In genomic region chr11:569273-569885, GRCh38 we compare ENCODE assay signal across 1 cellular context.
TF ChIP-seq lines count a peak whose summit lies in the region.

No MANE protein-coding gene starts in this region.

TF ChIP-seq in HepG2, 621 proteins besides CTCF, POLR2A, EP300 and RAD21 (continued from another document and continues in another):
- TF ChIP-seq, protein P1, sequence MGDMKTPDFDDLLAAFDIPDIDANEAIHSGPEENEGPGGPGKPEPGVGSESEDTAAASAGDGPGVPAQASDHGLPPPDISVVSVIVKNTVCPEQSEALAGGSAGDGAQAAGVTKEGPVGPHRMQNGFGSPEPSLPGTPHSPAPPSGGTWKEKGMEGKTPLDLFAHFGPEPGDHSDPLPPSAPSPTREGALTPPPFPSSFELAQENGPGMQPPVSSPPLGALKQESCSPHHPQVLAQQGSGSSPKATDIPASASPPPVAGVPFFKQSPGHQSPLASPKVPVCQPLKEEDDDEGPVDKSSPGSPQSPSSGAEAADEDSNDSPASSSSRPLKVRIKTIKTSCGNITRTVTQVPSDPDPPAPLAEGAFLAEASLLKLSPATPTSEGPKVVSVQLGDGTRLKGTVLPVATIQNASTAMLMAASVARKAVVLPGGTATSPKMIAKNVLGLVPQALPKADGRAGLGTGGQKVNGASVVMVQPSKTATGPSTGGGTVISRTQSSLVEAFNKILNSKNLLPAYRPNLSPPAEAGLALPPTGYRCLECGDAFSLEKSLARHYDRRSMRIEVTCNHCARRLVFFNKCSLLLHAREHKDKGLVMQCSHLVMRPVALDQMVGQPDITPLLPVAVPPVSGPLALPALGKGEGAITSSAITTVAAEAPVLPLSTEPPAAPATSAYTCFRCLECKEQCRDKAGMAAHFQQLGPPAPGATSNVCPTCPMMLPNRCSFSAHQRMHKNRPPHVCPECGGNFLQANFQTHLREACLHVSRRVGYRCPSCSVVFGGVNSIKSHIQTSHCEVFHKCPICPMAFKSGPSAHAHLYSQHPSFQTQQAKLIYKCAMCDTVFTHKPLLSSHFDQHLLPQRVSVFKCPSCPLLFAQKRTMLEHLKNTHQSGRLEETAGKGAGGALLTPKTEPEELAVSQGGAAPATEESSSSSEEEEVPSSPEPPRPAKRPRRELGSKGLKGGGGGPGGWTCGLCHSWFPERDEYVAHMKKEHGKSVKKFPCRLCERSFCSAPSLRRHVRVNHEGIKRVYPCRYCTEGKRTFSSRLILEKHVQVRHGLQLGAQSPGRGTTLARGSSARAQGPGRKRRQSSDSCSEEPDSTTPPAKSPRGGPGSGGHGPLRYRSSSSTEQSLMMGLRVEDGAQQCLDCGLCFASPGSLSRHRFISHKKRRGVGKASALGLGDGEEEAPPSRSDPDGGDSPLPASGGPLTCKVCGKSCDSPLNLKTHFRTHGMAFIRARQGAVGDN (CRISPR knock-in tag; IDR thresholded peaks at IDR 0.05), result peak; percentile 88
- TF ChIP-seq PPARG (CRISPR knock-in tag; conservative IDR thresholded peaks at IDR 0.05), result peak; percentile 49; the same call in 1 of the 2 replicates
- TF ChIP-seq RXRB (CRISPR knock-in tag; IDR thresholded peaks at IDR 0.05; ENCODE audit: borderline replicate concordance), result peak; percentile 62; the same call in 1 of the 2 replicates
- 0 out of 2 replicates have a peak, but pooled peaks have one; percentile 61 for TF ChIP-seq PAWR (CRISPR knock-in tag; IDR thresholded peaks at IDR 0.05; ENCODE audit: borderline replicate concordance)
- TF ChIP-seq ZMYM2 (CRISPR knock-in tag; IDR thresholded peaks at IDR 0.05), result 0 out of 2 replicates have a peak, but pooled peaks have one; percentile 58
- TF ChIP-seq HNF4G (IDR thresholded peaks at IDR 0.05; ENCODE audit: borderline replicate concordance, low read depth, low read length), result 0 out of 2 replicates have a peak, but pooled peaks have one; percentile 10
- TF ChIP-seq HNF4G (CRISPR knock-in tag; IDR thresholded peaks at IDR 0.05; ENCODE audit: borderline replicate concordance, low read depth), result no peak
- TF ChIP-seq ZNF496 (CRISPR knock-in tag; IDR thresholded peaks at IDR 0.05; ENCODE audit: insufficient replicate concordance), result no peak
- TF ChIP-seq RBFOX2 (IDR thresholded peaks at IDR 0.05; ENCODE audit: low read depth, low read length), result peak; percentile 53
- TF ChIP-seq, protein P2, sequence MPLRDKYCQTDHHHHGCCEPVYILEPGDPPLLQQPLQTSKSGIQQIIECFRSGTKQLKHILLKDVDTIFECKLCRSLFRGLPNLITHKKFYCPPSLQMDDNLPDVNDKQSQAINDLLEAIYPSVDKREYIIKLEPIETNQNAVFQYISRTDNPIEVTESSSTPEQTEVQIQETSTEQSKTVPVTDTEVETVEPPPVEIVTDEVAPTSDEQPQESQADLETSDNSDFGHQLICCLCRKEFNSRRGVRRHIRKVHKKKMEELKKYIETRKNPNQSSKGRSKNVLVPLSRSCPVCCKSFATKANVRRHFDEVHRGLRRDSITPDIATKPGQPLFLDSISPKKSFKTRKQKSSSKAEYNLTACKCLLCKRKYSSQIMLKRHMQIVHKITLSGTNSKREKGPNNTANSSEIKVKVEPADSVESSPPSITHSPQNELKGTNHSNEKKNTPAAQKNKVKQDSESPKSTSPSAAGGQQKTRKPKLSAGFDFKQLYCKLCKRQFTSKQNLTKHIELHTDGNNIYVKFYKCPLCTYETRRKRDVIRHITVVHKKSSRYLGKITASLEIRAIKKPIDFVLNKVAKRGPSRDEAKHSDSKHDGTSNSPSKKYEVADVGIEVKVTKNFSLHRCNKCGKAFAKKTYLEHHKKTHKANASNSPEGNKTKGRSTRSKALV (CRISPR knock-in tag; IDR thresholded peaks at IDR 0.05), result peak; percentile 37; the same call in 1 of the 2 replicates
- no peak for TF ChIP-seq KDM3A (CRISPR knock-in tag; IDR thresholded peaks at IDR 0.05; ENCODE audit: low read depth)
- TF ChIP-seq, protein P3, sequence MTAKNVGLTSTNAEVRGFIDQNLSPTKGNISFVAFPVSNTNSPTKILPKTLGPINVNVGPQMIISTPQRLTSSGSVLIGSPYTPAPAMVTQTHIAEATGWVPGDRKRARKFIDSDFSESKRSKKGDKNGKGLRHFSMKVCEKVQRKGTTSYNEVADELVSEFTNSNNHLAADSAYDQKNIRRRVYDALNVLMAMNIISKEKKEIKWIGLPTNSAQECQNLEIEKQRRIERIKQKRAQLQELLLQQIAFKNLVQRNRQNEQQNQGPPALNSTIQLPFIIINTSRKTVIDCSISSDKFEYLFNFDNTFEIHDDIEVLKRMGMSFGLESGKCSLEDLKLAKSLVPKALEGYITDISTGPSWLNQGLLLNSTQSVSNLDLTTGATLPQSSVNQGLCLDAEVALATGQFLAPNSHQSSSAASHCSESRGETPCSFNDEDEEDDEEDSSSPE (CRISPR knock-in tag; IDR thresholded peaks at IDR 0.05), result peak; percentile 24; the same call in 1 of the 2 replicates
- TF ChIP-seq MYC (CRISPR knock-in tag; IDR thresholded peaks at IDR 0.05; ENCODE audit: borderline replicate concordance), result peak; percentile 58; the same call in 1 of the 2 replicates
- TF ChIP-seq SRF (IDR thresholded peaks at IDR 0.05; ENCODE audit: low read depth, low read length), result no peak
- TF ChIP-seq LCORL (IDR thresholded peaks at IDR 0.05), result no peak
- peak; percentile 86 for TF ChIP-seq LCORL (CRISPR knock-in tag; IDR thresholded peaks at IDR 0.05)
- TF ChIP-seq DMAP1 (CRISPR knock-in tag; IDR thresholded peaks at IDR 0.05), result no peak
- TF ChIP-seq ZC3H13 (CRISPR knock-in tag; IDR thresholded peaks at IDR 0.05), result peak; percentile 4; the same call in 1 of the 2 replicates
- TF ChIP-seq, protein P4, sequence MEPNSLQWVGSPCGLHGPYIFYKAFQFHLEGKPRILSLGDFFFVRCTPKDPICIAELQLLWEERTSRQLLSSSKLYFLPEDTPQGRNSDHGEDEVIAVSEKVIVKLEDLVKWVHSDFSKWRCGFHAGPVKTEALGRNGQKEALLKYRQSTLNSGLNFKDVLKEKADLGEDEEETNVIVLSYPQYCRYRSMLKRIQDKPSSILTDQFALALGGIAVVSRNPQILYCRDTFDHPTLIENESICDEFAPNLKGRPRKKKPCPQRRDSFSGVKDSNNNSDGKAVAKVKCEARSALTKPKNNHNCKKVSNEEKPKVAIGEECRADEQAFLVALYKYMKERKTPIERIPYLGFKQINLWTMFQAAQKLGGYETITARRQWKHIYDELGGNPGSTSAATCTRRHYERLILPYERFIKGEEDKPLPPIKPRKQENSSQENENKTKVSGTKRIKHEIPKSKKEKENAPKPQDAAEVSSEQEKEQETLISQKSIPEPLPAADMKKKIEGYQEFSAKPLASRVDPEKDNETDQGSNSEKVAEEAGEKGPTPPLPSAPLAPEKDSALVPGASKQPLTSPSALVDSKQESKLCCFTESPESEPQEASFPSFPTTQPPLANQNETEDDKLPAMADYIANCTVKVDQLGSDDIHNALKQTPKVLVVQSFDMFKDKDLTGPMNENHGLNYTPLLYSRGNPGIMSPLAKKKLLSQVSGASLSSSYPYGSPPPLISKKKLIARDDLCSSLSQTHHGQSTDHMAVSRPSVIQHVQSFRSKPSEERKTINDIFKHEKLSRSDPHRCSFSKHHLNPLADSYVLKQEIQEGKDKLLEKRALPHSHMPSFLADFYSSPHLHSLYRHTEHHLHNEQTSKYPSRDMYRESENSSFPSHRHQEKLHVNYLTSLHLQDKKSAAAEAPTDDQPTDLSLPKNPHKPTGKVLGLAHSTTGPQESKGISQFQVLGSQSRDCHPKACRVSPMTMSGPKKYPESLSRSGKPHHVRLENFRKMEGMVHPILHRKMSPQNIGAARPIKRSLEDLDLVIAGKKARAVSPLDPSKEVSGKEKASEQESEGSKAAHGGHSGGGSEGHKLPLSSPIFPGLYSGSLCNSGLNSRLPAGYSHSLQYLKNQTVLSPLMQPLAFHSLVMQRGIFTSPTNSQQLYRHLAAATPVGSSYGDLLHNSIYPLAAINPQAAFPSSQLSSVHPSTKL (CRISPR knock-in tag; IDR thresholded peaks at IDR 0.05), result peak; percentile 17; the same call in 1 of the 2 replicates
- peak; percentile 85; the same call in 1 of the 2 replicates for TF ChIP-seq ZNF430 (CRISPR knock-in tag; IDR thresholded peaks at IDR 0.05)
- TF ChIP-seq AGO2 (optimal IDR thresholded peaks at IDR 0.05; ENCODE audit: low read depth, low read length), result peak; percentile 79
- peak; percentile 42 for TF ChIP-seq POLR2G (IDR thresholded peaks at IDR 0.05; ENCODE audit: low read depth, low read length)
- TF ChIP-seq PITX1 (CRISPR knock-in tag; IDR thresholded peaks at IDR 0.05), result peak; percentile 31; the same call in 1 of the 2 replicates
- TF ChIP-seq NR2F6 (IDR thresholded peaks at IDR 0.05), result peak; percentile 70
- TF ChIP-seq NR2F6 (CRISPR knock-in tag; IDR thresholded peaks at IDR 0.05), result peak; percentile 87
- no peak for TF ChIP-seq ZNF704 (CRISPR knock-in tag; IDR thresholded peaks at IDR 0.05; ENCODE audit: borderline replicate concordance)
- no peak for TF ChIP-seq ZNF562 (CRISPR knock-in tag; IDR thresholded peaks at IDR 0.05; ENCODE audit: borderline replicate concordance)
- peak; percentile 67 for TF ChIP-seq HDAC1 (CRISPR knock-in tag; IDR thresholded peaks at IDR 0.05)
- TF ChIP-seq, protein P5, sequence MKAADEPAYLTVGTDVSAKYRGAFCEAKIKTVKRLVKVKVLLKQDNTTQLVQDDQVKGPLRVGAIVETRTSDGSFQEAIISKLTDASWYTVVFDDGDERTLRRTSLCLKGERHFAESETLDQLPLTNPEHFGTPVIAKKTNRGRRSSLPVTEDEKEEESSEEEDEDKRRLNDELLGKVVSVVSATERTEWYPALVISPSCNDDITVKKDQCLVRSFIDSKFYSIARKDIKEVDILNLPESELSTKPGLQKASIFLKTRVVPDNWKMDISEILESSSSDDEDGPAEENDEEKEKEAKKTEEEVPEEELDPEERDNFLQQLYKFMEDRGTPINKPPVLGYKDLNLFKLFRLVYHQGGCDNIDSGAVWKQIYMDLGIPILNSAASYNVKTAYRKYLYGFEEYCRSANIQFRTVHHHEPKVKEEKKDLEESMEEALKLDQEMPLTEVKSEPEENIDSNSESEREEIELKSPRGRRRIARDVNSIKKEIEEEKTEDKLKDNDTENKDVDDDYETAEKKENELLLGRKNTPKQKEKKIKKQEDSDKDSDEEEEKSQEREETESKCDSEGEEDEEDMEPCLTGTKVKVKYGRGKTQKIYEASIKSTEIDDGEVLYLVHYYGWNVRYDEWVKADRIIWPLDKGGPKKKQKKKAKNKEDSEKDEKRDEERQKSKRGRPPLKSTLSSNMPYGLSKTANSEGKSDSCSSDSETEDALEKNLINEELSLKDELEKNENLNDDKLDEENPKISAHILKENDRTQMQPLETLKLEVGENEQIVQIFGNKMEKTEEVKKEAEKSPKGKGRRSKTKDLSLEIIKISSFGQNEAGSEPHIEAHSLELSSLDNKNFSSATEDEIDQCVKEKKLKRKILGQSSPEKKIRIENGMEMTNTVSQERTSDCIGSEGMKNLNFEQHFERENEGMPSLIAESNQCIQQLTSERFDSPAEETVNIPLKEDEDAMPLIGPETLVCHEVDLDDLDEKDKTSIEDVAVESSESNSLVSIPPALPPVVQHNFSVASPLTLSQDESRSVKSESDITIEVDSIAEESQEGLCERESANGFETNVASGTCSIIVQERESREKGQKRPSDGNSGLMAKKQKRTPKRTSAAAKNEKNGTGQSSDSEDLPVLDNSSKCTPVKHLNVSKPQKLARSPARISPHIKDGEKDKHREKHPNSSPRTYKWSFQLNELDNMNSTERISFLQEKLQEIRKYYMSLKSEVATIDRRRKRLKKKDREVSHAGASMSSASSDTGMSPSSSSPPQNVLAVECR (CRISPR knock-in tag; IDR thresholded peaks at IDR 0.05; ENCODE audit: borderline replicate concordance), result peak; percentile 17; the same call in 1 of the 2 replicates
- peak; percentile 39; the same call in 1 of the 2 replicates for TF ChIP-seq ZNF335 (CRISPR knock-in tag; IDR thresholded peaks at IDR 0.05)
- peak; percentile 37; the same call in 1 of the 2 replicates for TF ChIP-seq ZNF670 (CRISPR knock-in tag; IDR thresholded peaks at IDR 0.05; ENCODE audit: borderline replicate concordance)
- peak; percentile 81; the same call in 1 of the 2 replicates for TF ChIP-seq ZNF605 (CRISPR knock-in tag; IDR thresholded peaks at IDR 0.05)
- TF ChIP-seq UBTF (CRISPR knock-in tag; IDR thresholded peaks at IDR 0.05), result peak; percentile 74
- TF ChIP-seq ZGPAT (CRISPR knock-in tag; IDR thresholded peaks at IDR 0.05), result peak; percentile 36; the same call in 1 of the 2 replicates
- TF ChIP-seq ZBTB38 (CRISPR knock-in tag; IDR thresholded peaks at IDR 0.05), result peak; percentile 5; the same call in 1 of the 2 replicates
- TF ChIP-seq ZNF350 (CRISPR knock-in tag; IDR thresholded peaks at IDR 0.05; ENCODE audit: borderline replicate concordance, low read depth), result peak; percentile 39; the same call in 1 of the 2 replicates
